19 cellular contexts compared by ENCODE assay signal in the genomic region with DNA sequence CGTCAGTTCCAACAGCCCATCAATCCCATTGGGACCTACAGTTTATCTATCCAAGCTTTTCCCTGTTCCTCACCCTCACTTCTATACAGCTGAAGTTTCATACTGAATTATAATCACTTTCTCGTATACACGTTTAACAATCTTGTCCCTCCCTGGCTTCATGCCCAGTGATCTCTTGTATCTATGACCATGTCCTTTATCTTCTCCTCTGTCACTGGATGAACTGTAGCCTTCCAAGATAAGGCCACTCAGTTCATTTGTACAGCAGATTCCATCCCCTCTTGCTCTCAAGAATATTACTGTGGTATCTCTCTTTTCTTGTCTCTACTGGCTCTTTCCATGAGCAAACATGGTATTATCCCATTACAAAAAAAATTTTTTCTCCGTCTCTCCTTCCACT. TPM values are rescaled to one million over a fixed set of nuclear protein-coding genes. Genes with fewer than 3 reads are reported as not detected.
DNase-seq lines count a peak whose midpoint lies in the region; ATAC-seq, FAIRE-seq and TF ChIP-seq lines count a peak whose summit lies in the region.
"Had no signal": no experiment of that assay in that cellular context is flagged by ENCODE, and none has a peak within 500 bp of the region (broad histone marks: within the 10 kb centered on the region; RNA-seq: fewer than 3 reads in every experiment).

No MANE protein-coding gene starts in this region.

- peaks cover 98% of the 10 kb centered on the region for H4K20me1 ChIP-seq in astrocyte (ENCODE audit: insufficient read depth, low read length)

- H3K79me2 ChIP-seq in astrocyte (ENCODE audit: insufficient read depth, low read length), result peaks cover 100% of the 10 kb centered on the region

- intact Hi-C loops in CD14-positive monocyte (cut with micrococcal nuclease), result loop anchor here in 1 of 2 donors (10.0 kb wide), 1 partner anchor 234 kb away; no protein-coding TSS in a partner anchor
- intact Hi-C loops in Calu3 (cut with micrococcal nuclease; ENCODE audit: unreplicated experiment), result no loop called here

- no peak overlapping the region for H2AFZ ChIP-seq in astrocyte (ENCODE audit: low read depth, low read length)

- DNase-seq in CD14-positive monocyte (ENCODE audit: low spot score) (no peak), Calu3 (no peak), astrocyte (ENCODE audit: low read depth) (no peak), mesothelial cell of epicardium (ENCODE audit: low spot score in 2 of 2, unreplicated experiment in 2 of 2) (no peak), UCSD-AML1 (lab: John Stamatoyannopoulos, UW; ENCODE audit: unreplicated experiment) (no peak)
- no peak for DNase-seq in activated CD4-positive, CD25-positive, alpha-beta regulatory T cell treated with anti-CD3 and anti-CD28 coated beads, Interleukin-2, amount 50 U/mL, for 72 hours
- DNase-seq: effector CD4-positive, alpha-beta T cell; midbrain; MM.1S; NCI-H187; stimulated activated CD4-positive, alpha-beta T cell treated with anti-CD3 and anti-CD28 coated beads, Interleukin-4, amount 100 ng/mL, for 4 hours; thyroid gland had no signal

- H3K36me3 Mint-ChIP-seq in CD14-positive monocyte (peaks cover 14 to 31% of the 10 kb centered on the region in 2 donors), Calu3 (ENCODE audit: insufficient read depth, unreplicated experiment) (no peaks in the 10 kb centered on the region), astrocyte (ENCODE audit: low read depth, unreplicated experiment) (no peaks in the 10 kb centered on the region), mesothelial cell of epicardium (peaks cover 16% of the 10 kb centered on the region)

- H3K27ac Mint-ChIP-seq in CD14-positive monocyte, result peak overlapping the region in 4 of 7 donors; percentile 21 to 35 (median 29)
- H3K27ac Mint-ChIP-seq in Calu3 (ENCODE audit: unreplicated experiment), result peak overlapping the region; percentile 41
- H3K27ac Mint-ChIP-seq in astrocyte (ENCODE audit: unreplicated experiment), result no peak overlapping the region
- H3K27ac Mint-ChIP-seq in mesothelial cell of epicardium, result peak overlapping the region; percentile 7
- H3K27ac Mint-ChIP-seq: T-helper 1 cell treated with Interleukin-12 subunit alpha and Interleukin-12 subunit beta and Interleukin-4 antibody, amounts not matched to agents 30 μg/mL and 1 μg/mL, for 36 hours had no signal

- H3K4me1 Mint-ChIP-seq in CD14-positive monocyte (peaks cover 72% of the 10 kb centered on the region), Calu3 (ENCODE audit: low read depth, unreplicated experiment) (peaks cover 52% of the 10 kb centered on the region), astrocyte (ENCODE audit: low read depth, unreplicated experiment) (peaks cover 58% of the 10 kb centered on the region), mesothelial cell of epicardium (peaks cover 68% of the 10 kb centered on the region)

- H3K27me3 ChIP-seq in astrocyte (ENCODE audit: insufficient read depth, low read length), result no peaks in the 10 kb centered on the region
- H3K27me3 ChIP-seq: heart left ventricle, thyroid gland had no signal

- no peak overlapping the region for H3K4me3 Mint-ChIP-seq in CD14-positive monocyte
- no peak overlapping the region for H3K4me3 Mint-ChIP-seq in Calu3 (ENCODE audit: low read depth, unreplicated experiment)
- peak overlapping the region; percentile 2 for H3K4me3 Mint-ChIP-seq in astrocyte (ENCODE audit: unreplicated experiment)
- no peak overlapping the region for H3K4me3 Mint-ChIP-seq in mesothelial cell of epicardium
- H3K4me3 Mint-ChIP-seq: T-helper 1 cell treated with Interleukin-12 subunit alpha and Interleukin-12 subunit beta and Interleukin-4 antibody, amounts not matched to agents 30 μg/mL and 1 μg/mL, for 36 hours had no signal

- H3K27me3 Mint-ChIP-seq in CD14-positive monocyte (ENCODE audit: low read depth in 3 of 3) (no peaks in the 10 kb centered on the region), Calu3 (ENCODE audit: unreplicated experiment) (no peaks in the 10 kb centered on the region), astrocyte (ENCODE audit: low read depth, unreplicated experiment) (no peaks in the 10 kb centered on the region), mesothelial cell of epicardium (ENCODE audit: low read depth) (no peaks in the 10 kb centered on the region)

- H3K9me3 Mint-ChIP-seq in CD14-positive monocyte, result peaks cover 0 to 4% (median 0%) of the 10 kb centered on the region in 7 donors
- peaks cover 5% of the 10 kb centered on the region for H3K9me3 Mint-ChIP-seq in Calu3 (ENCODE audit: low read depth, unreplicated experiment)
- H3K9me3 Mint-ChIP-seq in astrocyte (ENCODE audit: unreplicated experiment), result no peaks in the 10 kb centered on the region
- peaks cover 9% of the 10 kb centered on the region for H3K9me3 Mint-ChIP-seq in mesothelial cell of epicardium
- H3K9me3 Mint-ChIP-seq: T-helper 1 cell treated with Interleukin-12 subunit alpha and Interleukin-12 subunit beta and Interleukin-4 antibody, amounts not matched to agents 30 μg/mL and 1 μg/mL, for 36 hours had no signal

- H3K9ac ChIP-seq in astrocyte (ENCODE audit: low read length), result no peak overlapping the region

- no peak overlapping the region for H3K27ac ChIP-seq in astrocyte (ENCODE audit: low read depth, low read length)
- H3K27ac ChIP-seq: heart left ventricle, thyroid gland had no signal

- no peak overlapping the region for H3K4me2 ChIP-seq in astrocyte (ENCODE audit: low read length)

- no peak for TF ChIP-seq CTCF in CD14-positive monocyte (IDR thresholded peaks at IDR 0.05)
- TF ChIP-seq CTCF in Calu3 (IDR thresholded peaks at IDR 0.05; ENCODE audit: unreplicated experiment), result no peak
- TF ChIP-seq CTCF in astrocyte (IDR thresholded peaks at IDR 0.05; ENCODE audit: insufficient read depth, low read depth, low read length), result no peak
- no peak for TF ChIP-seq CTCF in mesothelial cell of epicardium (IDR thresholded peaks at IDR 0.05; ENCODE audit: unreplicated experiment)

- ATAC-seq in HG02885 (IDR thresholded peaks at IDR 0.05; ENCODE audit: poor library complexity, unreplicated experiment) (no peak), GM21367 (IDR thresholded peaks at IDR 0.05; ENCODE audit: unreplicated experiment) (no peak)
- ATAC-seq: activated naive CD4-positive, alpha-beta T cell treated with anti-CD3 and anti-CD28 coated beads, Interleukin-2, amount 50 U/mL, for 72 hours had no signal

- H3K4me1 ChIP-seq in astrocyte (ENCODE audit: insufficient read depth, low read length), result peaks cover 2% of the 10 kb centered on the region

- H3K9me3 ChIP-seq in astrocyte (ENCODE audit: insufficient read depth, low read depth, low read length), result no peaks in the 10 kb centered on the region
- H3K9me3 ChIP-seq: heart left ventricle, thyroid gland had no signal

- H3K4me3 ChIP-seq in astrocyte (ENCODE audit: insufficient read depth, low read depth, low read length), result no peak overlapping the region
- H3K4me3 ChIP-seq: heart left ventricle, thyroid gland had no signal

- CTCF ChIA-PET in Calu3 (lab: Charles Lee), result no interaction called here

- H3K36me3 ChIP-seq in astrocyte (ENCODE audit: insufficient read depth, low read length), result no peaks in the 10 kb centered on the region
- H3K36me3 ChIP-seq: thyroid gland had no signal

- no TSS peak for BruUV-seq in Calu3 (replicated peaks; lab: Mats Ljungman, UMichigan)

- FAIRE-seq in astrocyte (lab: Jason Lieb, UNC), result no peak
- FAIRE-seq: bronchial epithelial cell, keratinocyte had no signal

RNA-seq across cellular contexts. Expression of gene CTNNB1, which starts 9.2 kb away (rescaled TPM):
- 10 to 100 TPM; 51.2 to 54.3 TPM for polyA plus RNA-seq in CD14-positive monocyte
- 252 and 258 TPM in 2 replicates for total RNA-seq in Calu3 (2022)
- total RNA-seq in astrocyte, result 656 and 710 TPM in 2 replicates
- 534 to 545 TPM (median 537 TPM) in 3 replicates for total RNA-seq in mesothelial cell of epicardium
